9 cellular contexts compared by ENCODE assay signal in the genomic region with DNA sequence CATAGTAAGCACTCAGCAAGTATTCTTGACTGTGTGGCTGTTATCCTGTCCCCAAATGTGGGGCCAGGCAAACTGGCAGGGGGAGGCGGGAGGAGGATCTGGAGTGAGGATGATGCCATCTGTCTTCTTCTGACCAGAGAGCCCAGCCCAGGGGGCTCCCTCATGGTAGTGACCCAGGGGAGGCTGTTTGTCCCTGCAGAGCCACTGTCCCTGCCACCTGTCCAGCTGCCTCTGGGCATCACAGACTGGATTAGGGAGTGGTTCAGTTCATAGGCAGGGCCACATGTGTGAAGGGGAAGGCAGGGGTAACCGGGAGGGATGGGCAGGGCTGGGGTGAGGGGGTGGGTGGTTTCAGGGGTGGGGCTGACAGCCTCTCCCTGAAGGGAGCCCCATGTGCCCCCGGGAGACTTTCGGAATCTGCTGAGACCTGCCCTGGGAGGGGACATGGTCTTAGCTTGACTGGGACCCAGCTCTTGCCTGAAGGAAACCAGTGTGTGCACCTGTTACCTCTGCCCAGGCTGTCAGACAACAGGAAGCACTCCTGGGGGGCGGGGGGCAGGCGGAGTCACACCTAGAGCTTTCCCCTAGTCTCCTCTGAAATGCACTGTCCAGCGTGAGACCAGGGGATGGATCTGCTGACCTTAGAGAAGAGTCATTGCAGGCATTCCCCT. TPM values are rescaled to one million over a fixed set of nuclear protein-coding genes. Genes with fewer than 3 reads are reported as not detected.
DNase-seq lines count a peak whose midpoint lies in the region; ATAC-seq and TF ChIP-seq lines count a peak whose summit lies in the region.
"Had no signal": no experiment of that assay in that cellular context is flagged by ENCODE, and none has a peak within 500 bp of the region (broad histone marks: within the 10 kb centered on the region; RNA-seq: fewer than 3 reads in every experiment).

No MANE protein-coding gene starts in this region.

- H3K4me2 ChIP-seq in KMS-11 = peak overlapping the region; percentile 74

- no peaks in the 10 kb centered on the region for H3K36me3 ChIP-seq in KMS-11 (ENCODE audit: insufficient read depth)

- DNase-seq in activated CD4-positive, alpha-beta T cell treated with anti-CD3 and anti-CD28 coated beads for 36 hours = no peak
- no peak for DNase-seq in activated CD4-positive, alpha-beta T cell treated with anti-CD3 and anti-CD28 coated beads, Interleukin-2, amount 50 U/mL, for 1 hour
- DNase-seq in substantia nigra (lab: John Stamatoyannopoulos, UW) = no peak
- DNase-seq in NAMALWA (ENCODE audit: low spot score) = no peak
- no peak for DNase-seq in activated naive CD4-positive, alpha-beta T cell treated with anti-CD3 and anti-CD28 coated beads, Interleukin-2, amount 10 ng/mL, durations not matched to agents 7 days and 5 days
- DNase-seq in activated T-cell treated with anti-CD3 and anti-CD28 coated beads for 4 hours = no peak

- H3K4me1 Mint-ChIP-seq in activated CD4-positive, alpha-beta T cell treated with anti-CD3 and anti-CD28 coated beads for 36 hours = peaks cover 6% of the 10 kb centered on the region
- H3K4me1 Mint-ChIP-seq in activated naive CD4-positive, alpha-beta T cell treated with anti-CD3 and anti-CD28 coated beads, Interleukin-2, amount 10 ng/mL, durations not matched to agents 7 days and 5 days = peaks cover 7% of the 10 kb centered on the region

- peaks cover 25% of the 10 kb centered on the region for H3K4me1 ChIP-seq in KMS-11 (ENCODE audit: low read depth, poor library complexity, severe bottlenecking)

- H3K4me3 ChIP-seq in KMS-11 (IDR thresholded peaks at IDR 0.05; ENCODE audit: insufficient read depth, low read depth, low read length) = no peak overlapping the region

- H4K20me1 ChIP-seq in KMS-11 (ENCODE audit: insufficient read depth) = no peaks in the 10 kb centered on the region

- H2AFZ ChIP-seq in KMS-11 (ENCODE audit: low read depth) = no peak overlapping the region

- intact Hi-C loops in activated CD4-positive, alpha-beta T cell treated with anti-CD3 and anti-CD28 coated beads for 36 hours (cut with DNase I, micrococcal nuclease) = loop anchor here (1.0 to 5.0 kb wide), 4 partner anchors 20 to 224 kb away; no protein-coding TSS in a partner anchor

- H3K4me3 Mint-ChIP-seq in activated CD4-positive, alpha-beta T cell treated with anti-CD3 and anti-CD28 coated beads for 36 hours = no peak overlapping the region
- H3K4me3 Mint-ChIP-seq in activated naive CD4-positive, alpha-beta T cell treated with anti-CD3 and anti-CD28 coated beads, Interleukin-2, amount 10 ng/mL, durations not matched to agents 7 days and 5 days = no peak overlapping the region
- H3K4me3 Mint-ChIP-seq: T-helper 1 cell treated with Interleukin-12 subunit alpha and Interleukin-12 subunit beta and Interleukin-4 antibody, amounts not matched to agents 30 μg/mL and 1 μg/mL, for 36 hours had no signal

- no peak for TF ChIP-seq CTCF in KMS-11 (conservative IDR thresholded peaks at IDR 0.05; ENCODE audit: low read depth, low read length)

- no peaks in the 10 kb centered on the region; the same call in 1 of the 2 replicates for H3K79me2 ChIP-seq in KMS-11 (ENCODE audit: insufficient read depth, low read depth)

- CTCF ChIA-PET in activated CD4-positive, alpha-beta T cell treated with anti-CD3 and anti-CD28 coated beads for 36 hours (lab: Charles Lee) = interaction anchor here (1.0 to 1.1 kb wide), 2 partner anchors 9 to 11 kb away, joined by 4 read pairs; no protein-coding TSS in a partner anchor
- CTCF ChIA-PET in activated naive CD4-positive, alpha-beta T cell treated with anti-CD3 and anti-CD28 coated beads, Interleukin-2, amount 10 ng/mL, durations not matched to agents 7 days and 5 days (lab: Charles Lee) = interaction anchor here (0.6 to 1.9 kb wide), 4 partner anchors 13 to 225 kb away, joined by 3 to 5 read pairs (median 4); no protein-coding TSS in a partner anchor

- peak; percentile 27 for ATAC-seq in activated CD4-positive, alpha-beta T cell treated with anti-CD3 and anti-CD28 coated beads for 36 hours

- peak overlapping the region; percentile 26; the same call in 1 of the 2 replicates for H3K9ac ChIP-seq in KMS-11

- peaks cover 3% of the 10 kb centered on the region for H3K27me3 Mint-ChIP-seq in activated CD4-positive, alpha-beta T cell treated with anti-CD3 and anti-CD28 coated beads for 36 hours
- peaks cover 46% of the 10 kb centered on the region for H3K27me3 Mint-ChIP-seq in activated naive CD4-positive, alpha-beta T cell treated with anti-CD3 and anti-CD28 coated beads, Interleukin-2, amount 10 ng/mL, durations not matched to agents 7 days and 5 days

- no peaks in the 10 kb centered on the region for H3K27me3 ChIP-seq in KMS-11 (ENCODE audit: insufficient read depth, low read depth)

- no peaks in the 10 kb centered on the region for H3K9me3 Mint-ChIP-seq in activated CD4-positive, alpha-beta T cell treated with anti-CD3 and anti-CD28 coated beads for 36 hours (ENCODE audit: low read depth)
- H3K9me3 Mint-ChIP-seq in activated naive CD4-positive, alpha-beta T cell treated with anti-CD3 and anti-CD28 coated beads, Interleukin-2, amount 10 ng/mL, durations not matched to agents 7 days and 5 days = no peaks in the 10 kb centered on the region
- H3K9me3 Mint-ChIP-seq: T-helper 1 cell treated with Interleukin-12 subunit alpha and Interleukin-12 subunit beta and Interleukin-4 antibody, amounts not matched to agents 30 μg/mL and 1 μg/mL, for 36 hours had no signal

- POLR2A ChIA-PET in activated CD4-positive, alpha-beta T cell treated with anti-CD3 and anti-CD28 coated beads for 36 hours (lab: Charles Lee) = no interaction called here

- H3K27ac Mint-ChIP-seq in activated CD4-positive, alpha-beta T cell treated with anti-CD3 and anti-CD28 coated beads for 36 hours = no peak overlapping the region
- no peak overlapping the region for H3K27ac Mint-ChIP-seq in activated naive CD4-positive, alpha-beta T cell treated with anti-CD3 and anti-CD28 coated beads, Interleukin-2, amount 10 ng/mL, durations not matched to agents 7 days and 5 days
- H3K27ac Mint-ChIP-seq: T-helper 1 cell treated with Interleukin-12 subunit alpha and Interleukin-12 subunit beta and Interleukin-4 antibody, amounts not matched to agents 30 μg/mL and 1 μg/mL, for 36 hours had no signal

- H3K36me3 Mint-ChIP-seq in activated CD4-positive, alpha-beta T cell treated with anti-CD3 and anti-CD28 coated beads for 36 hours (ENCODE audit: low read depth) = no peaks in the 10 kb centered on the region
- H3K36me3 Mint-ChIP-seq in activated naive CD4-positive, alpha-beta T cell treated with anti-CD3 and anti-CD28 coated beads, Interleukin-2, amount 10 ng/mL, durations not matched to agents 7 days and 5 days = no peaks in the 10 kb centered on the region

- H3K27ac ChIP-seq in KMS-11 = peak overlapping the region; percentile 61; the same call in 1 of the 2 replicates
- H3K27ac ChIP-seq in cingulate gyrus (ENCODE audit: low read depth, low read length) = peak overlapping the region; percentile 31
- H3K27ac ChIP-seq in substantia nigra (ENCODE audit: low read depth, low read length, poor library complexity, severe bottlenecking) = peak overlapping the region; percentile 74

RNA-seq across cellular contexts. Expression of a gene that starts 15.2 kb away (rescaled TPM):
- total RNA-seq in activated CD4-positive, alpha-beta T cell treated with anti-CD3 and anti-CD28 coated beads for 36 hours = under 1 TPM; 0.55 to 0.86 TPM
